32 cellular contexts compared by ENCODE assay signal in the genomic region with DNA sequence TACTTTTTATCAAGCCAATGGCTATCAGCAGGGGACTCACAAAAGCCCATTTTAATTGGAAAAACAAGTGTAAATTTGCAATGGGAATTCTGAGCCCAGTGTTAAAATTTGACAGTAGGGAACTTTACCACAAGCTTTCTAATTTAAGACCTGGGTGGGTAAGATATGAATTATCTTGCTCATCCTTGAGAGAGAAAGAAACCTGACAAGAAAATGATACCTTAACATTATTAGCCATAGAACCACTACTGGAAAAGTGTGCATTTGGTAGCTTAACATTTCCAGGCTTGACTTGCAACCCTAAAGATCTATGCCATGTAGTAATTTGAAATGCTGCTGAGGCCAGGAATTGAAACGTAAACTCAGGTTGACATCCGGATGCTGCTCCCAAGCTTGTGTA. TPM values are rescaled to one million over a fixed set of nuclear protein-coding genes. Genes with fewer than 3 reads are reported as not detected.
"Had no signal": no experiment of that assay in that cellular context is flagged by ENCODE, and none has a peak within 500 bp of the region (broad histone marks: within the 10 kb centered on the region; RNA-seq: fewer than 3 reads in every experiment).

No MANE protein-coding gene starts in this region.

- H3K4me3 Mint-ChIP-seq: activated B cell treated with CpG ODN at 0.5 μM for 24 hours; activated CD8-positive, alpha-beta memory T cell treated with anti-CD3 and anti-CD28 coated beads, Interleukin-2, amount 10 ng/mL, durations not matched to agents 7 days and 5 days; activated CD8-positive, alpha-beta T cell treated with anti-CD3 and anti-CD28 coated beads, Interleukin-2, amount 10 ng/mL, durations not matched to agents 7 days and 5 days; activated naive CD4-positive, alpha-beta T cell treated with anti-CD3 and anti-CD28 coated beads for 36 hours; activated naive CD4-positive, alpha-beta T cell treated with anti-CD3 and anti-CD28 coated beads, Interleukin-2, amount 50 U/mL, for 24 hours; activated naive CD8-positive, alpha-beta T cell treated with anti-CD3 and anti-CD28 coated beads for 36 hours; activated naive CD8-positive, alpha-beta T cell treated with anti-CD3 and anti-CD28 coated beads, Interleukin-2, amount 50 U/mL, for 24 hours; activated T-helper 1 cell treated with anti-CD3 and anti-CD28 coated beads, Interleukin-12 subunit alpha, Interleukin-12 subunit beta, Interleukin-2, Interleukin-4 antibody, amounts not matched to agents 30 ng/mL and 10 ng/mL and 1 ng/mL, durations not matched to agents 14 hours and 24 hours and 36 hours had no signal

- H3K27ac Mint-ChIP-seq: activated B cell treated with CpG ODN at 0.5 μM for 24 hours; activated CD8-positive, alpha-beta memory T cell treated with anti-CD3 and anti-CD28 coated beads, Interleukin-2, amount 10 ng/mL, durations not matched to agents 7 days and 5 days; activated CD8-positive, alpha-beta T cell treated with anti-CD3 and anti-CD28 coated beads, Interleukin-2, amount 10 ng/mL, durations not matched to agents 7 days and 5 days; activated naive CD4-positive, alpha-beta T cell treated with anti-CD3 and anti-CD28 coated beads for 36 hours; activated naive CD4-positive, alpha-beta T cell treated with anti-CD3 and anti-CD28 coated beads, Interleukin-2, amount 50 U/mL, for 24 hours; activated naive CD8-positive, alpha-beta T cell treated with anti-CD3 and anti-CD28 coated beads for 36 hours; activated naive CD8-positive, alpha-beta T cell treated with anti-CD3 and anti-CD28 coated beads, Interleukin-2, amount 50 U/mL, for 24 hours; activated T-helper 1 cell treated with anti-CD3 and anti-CD28 coated beads, Interleukin-12 subunit alpha, Interleukin-12 subunit beta, Interleukin-2, Interleukin-4 antibody, amounts not matched to agents 30 ng/mL and 10 ng/mL and 1 ng/mL, durations not matched to agents 14 hours and 24 hours and 36 hours; activated T-helper 2 cell treated with anti-CD3 and anti-CD28 coated beads, Interferon-gamma antibody, Interleukin-2, Interleukin-4, amounts not matched to agents 10 μg/mL and 5 μg/mL and 100 μg/mL, durations not matched to agents 14 hours and 24 hours and 36 hours had no signal

- H3K9me3 ChIP-seq: adrenal gland, body of pancreas, esophagus muscularis mucosa, gastrocnemius medialis had no signal

- H3K27ac ChIP-seq: adrenal gland, body of pancreas, esophagus muscularis mucosa, foreskin keratinocyte, gastrocnemius medialis, heart left ventricle, VCaP had no signal

- ATAC-seq: activated CD4-positive, CD25-positive, alpha-beta regulatory T cell treated with anti-CD3 and anti-CD28 coated beads, Interleukin-2, amount 50 U/mL, for 24 hours; activated CD8-positive, alpha-beta memory T cell treated with anti-CD3 and anti-CD28 coated beads, Interleukin-2, amount 10 ng/mL, durations not matched to agents 7 days and 5 days; activated CD8-positive, alpha-beta T cell treated with anti-CD3 and anti-CD28 coated beads, Interleukin-2, amount 10 ng/mL, durations not matched to agents 7 days and 5 days; activated naive CD8-positive, alpha-beta T cell treated with anti-CD3 and anti-CD28 coated beads, Interleukin-2, amount 50 U/mL, for 24 hours; body of pancreas; foreskin keratinocyte; gastrocnemius medialis; heart left ventricle had no signal

- H3K4me1 ChIP-seq: foreskin keratinocyte, gastrocnemius medialis had no signal

- H3K36me3 ChIP-seq: adrenal gland, esophagus muscularis mucosa, gastrocnemius medialis, heart left ventricle had no signal

- H3K4me3 ChIP-seq: adrenal gland, body of pancreas, esophagus muscularis mucosa, gastrocnemius medialis, heart left ventricle had no signal

- DNase-seq: activated B cell treated with CpG ODN at 0.5 μM for 24 hours; activated CD4-positive, alpha-beta T cell treated with anti-CD3 and anti-CD28 coated beads for 48 hours; activated CD4-positive, alpha-beta T cell treated with anti-CD3 and anti-CD28 coated beads, Interleukin-2, amount 50 U/mL, for 1 hour; activated CD4-positive, alpha-beta T cell treated with anti-CD3 and anti-CD28 coated beads, Interleukin-2, amount 50 U/mL, for 48 hours; activated CD8-positive, alpha-beta memory T cell treated with anti-CD3 and anti-CD28 coated beads, Interleukin-2, amount 10 ng/mL, durations not matched to agents 7 days and 5 days; activated CD8-positive, alpha-beta memory T cell treated with anti-CD3 and anti-CD28 coated beads, Interleukin-2, amount 50 U/mL, for 4 hours; activated CD8-positive, alpha-beta T cell treated with anti-CD3 and anti-CD28 coated beads, Interleukin-2, amount 10 ng/mL, durations not matched to agents 7 days and 5 days; activated effector memory CD4-positive, alpha-beta T cell treated with anti-CD3 and anti-CD28 coated beads, Interleukin-2, amount 50 U/mL, for 16 hours; activated naive CD4-positive, alpha-beta T cell treated with anti-CD3 and anti-CD28 coated beads for 36 hours; activated naive CD8-positive, alpha-beta T cell treated with anti-CD3 and anti-CD28 coated beads for 36 hours; activated naive CD8-positive, alpha-beta T cell treated with anti-CD3 and anti-CD28 coated beads, Interleukin-2, amount 50 U/mL, for 24 hours; activated T-cell treated with anti-CD3 and anti-CD28 coated beads, Interleukin-2, amount 50 U/mL, for 1 hour; activated T-cell treated with anti-CD3 and anti-CD28 coated beads, Interleukin-2, amount 50 U/mL, for 48 hours; adrenal gland; amygdala; aorta; body of pancreas; caudate nucleus; effector CD8-positive, alpha-beta T cell; foreskin keratinocyte; gastrocnemius medialis; glutamatergic neuron; heart left ventricle; T-helper 2 cell had no signal

- H3K9me3 Mint-ChIP-seq: activated B cell treated with CpG ODN at 0.5 μM for 24 hours; activated naive CD4-positive, alpha-beta T cell treated with anti-CD3 and anti-CD28 coated beads for 36 hours; activated naive CD4-positive, alpha-beta T cell treated with anti-CD3 and anti-CD28 coated beads, Interleukin-2, amount 50 U/mL, for 24 hours; activated naive CD8-positive, alpha-beta T cell treated with anti-CD3 and anti-CD28 coated beads for 36 hours; activated naive CD8-positive, alpha-beta T cell treated with anti-CD3 and anti-CD28 coated beads, Interleukin-2, amount 50 U/mL, for 24 hours; activated T-helper 1 cell treated with anti-CD3 and anti-CD28 coated beads, Interleukin-12 subunit alpha, Interleukin-12 subunit beta, Interleukin-2, Interleukin-4 antibody, amounts not matched to agents 30 ng/mL and 10 ng/mL and 1 ng/mL, durations not matched to agents 14 hours and 24 hours and 36 hours; activated T-helper 2 cell treated with anti-CD3 and anti-CD28 coated beads, Interferon-gamma antibody, Interleukin-2, Interleukin-4, amounts not matched to agents 10 μg/mL and 5 μg/mL and 100 μg/mL, durations not matched to agents 14 hours and 24 hours and 36 hours had no signal

- H3K36me3 Mint-ChIP-seq: activated CD8-positive, alpha-beta memory T cell treated with anti-CD3 and anti-CD28 coated beads, Interleukin-2, amount 10 ng/mL, durations not matched to agents 7 days and 5 days; activated naive CD4-positive, alpha-beta T cell treated with anti-CD3 and anti-CD28 coated beads, Interleukin-2, amount 50 U/mL, for 24 hours; activated naive CD8-positive, alpha-beta T cell treated with anti-CD3 and anti-CD28 coated beads for 36 hours had no signal

RNA-seq across cellular contexts. Expression of gene ST8SIA6, which starts 2.7 kb away (rescaled TPM):
- total RNA-seq: activated CD8-positive, alpha-beta memory T cell treated with anti-CD3 and anti-CD28 coated beads for 36 hours; activated CD8-positive, alpha-beta memory T cell treated with anti-CD3 and anti-CD28 coated beads, Interleukin-2, amount 10 ng/mL, durations not matched to agents 7 days and 5 days; activated CD8-positive, alpha-beta T cell treated with anti-CD3 and anti-CD28 coated beads, Interleukin-2, amount 10 ng/mL, durations not matched to agents 7 days and 5 days; activated naive CD4-positive, alpha-beta T cell treated with anti-CD3 and anti-CD28 coated beads for 36 hours; activated naive CD8-positive, alpha-beta T cell treated with anti-CD3 and anti-CD28 coated beads for 36 hours; activated T-helper 1 cell treated with anti-CD3 and anti-CD28 coated beads, Interleukin-12 subunit alpha, Interleukin-12 subunit beta, Interleukin-2, Interleukin-4 antibody, amounts not matched to agents 30 ng/mL and 10 ng/mL and 1 ng/mL, durations not matched to agents 14 hours and 24 hours and 36 hours; activated T-helper 2 cell treated with anti-CD3 and anti-CD28 coated beads, Interferon-gamma antibody, Interleukin-2, Interleukin-4, amounts not matched to agents 10 μg/mL and 5 μg/mL and 100 μg/mL, durations not matched to agents 14 hours and 24 hours and 36 hours; body of pancreas; chondrocyte had no signal
